ENCODE assay signal across 8 cellular contexts in genomic region chr4:158769175-158769831, GRCh38. TPM values are rescaled to one million over a fixed set of nuclear protein-coding genes. Genes with fewer than 3 reads are reported as not detected.
DNase-seq lines count a peak whose midpoint lies in the region; ATAC-seq, FAIRE-seq and TF ChIP-seq lines count a peak whose summit lies in the region.

No MANE protein-coding gene starts in this region.

- H3K9me1 ChIP-seq in K562 (ENCODE audit: control insufficient read depth, insufficient read depth, low read length): no peaks in the 10 kb centered on the region

- no peak for FAIRE-seq in K562 (lab: Jason Lieb, UNC)
- no peak for FAIRE-seq in small intestine (lab: Jason Lieb, UNC)

- peak overlapping the region; percentile 73 for H3K27ac ChIP-seq in K562 (ENCODE audit: extremely low read depth, low read depth, low read length)
- H3K27ac ChIP-seq in small intestine (ENCODE audit: low read depth in 1 of 2, low read length in 1 of 2): peak overlapping the region; percentile 87 to 89

- H3K79me2 ChIP-seq in K562 (ENCODE audit: control insufficient read depth, insufficient read depth, low read length): peaks cover 38% of the 10 kb centered on the region

- CTCF ChIA-PET in AG04449 (lab: Yijun Ruan, JAX) (interaction anchor here (0.8 to 1.2 kb wide), 4 partner anchors 12 to 39 kb away, joined by 3 to 4 read pairs (median 3); no protein-coding TSS in a partner anchor), K562 (lab: Yijun Ruan, JAX; ENCODE audit: low intra/inter-chr PET ratio) (no interaction called here)

- H3K9ac ChIP-seq in K562 (ENCODE audit: insufficient read depth in 1 of 2, low read depth in 2 of 2, low read length in 2 of 2): peak overlapping the region; percentile 77 to 97

- no peak for TF ChIP-seq RAD21 in K562 (CRISPR knock-in tag; conservative IDR thresholded peaks at IDR 0.05 in 1 of 2, IDR thresholded peaks at IDR 0.05 in 1 of 2)

- POLR2A ChIA-PET in AG04449 (lab: Yijun Ruan, JAX) (interaction anchor here (0.8 to 1.8 kb wide), 3 partner anchors 11 to 42 kb away, joined by 3 to 10 read pairs (median 5); no protein-coding TSS in a partner anchor), K562 (lab: Yijun Ruan, JAX) (interaction anchor here (0.6 to 1.2 kb wide), 4 partner anchors 10 to 18 kb away, joined by 3 to 8 read pairs (median 4); no protein-coding TSS in a partner anchor)

- TF ChIP-seq EP300 in K562 (IDR thresholded peaks at IDR 0.05; ENCODE audit: low read length): no peak

- ATAC-seq in GM19324 (IDR thresholded peaks at IDR 0.05; ENCODE audit: low FRiP score, unreplicated experiment) (peak; percentile 36), HG03439 (IDR thresholded peaks at IDR 0.05; ENCODE audit: unreplicated experiment) (peak; percentile 38), K562 (peak; percentile 68)

- H3K36me3 ChIP-seq in K562 (ENCODE audit: control insufficient read depth, insufficient read depth, low read length): no peaks in the 10 kb centered on the region
- H3K36me3 ChIP-seq in small intestine (ENCODE audit: control insufficient read depth in 2 of 2, insufficient read depth in 2 of 2, low read length in 2 of 2): no peaks in the 10 kb centered on the region

- H3K27me3 ChIP-seq in K562 (ENCODE audit: control insufficient read depth in 2 of 2, insufficient read depth in 2 of 2, low read length in 2 of 2) (no peaks in the 10 kb centered on the region), small intestine (ENCODE audit: control insufficient read depth in 2 of 2, insufficient read depth in 2 of 2, low read length in 2 of 2) (no peaks in the 10 kb centered on the region)

- no peaks in the 10 kb centered on the region for H3K9me3 ChIP-seq in K562 (replicated peaks; ENCODE audit: control insufficient read depth, insufficient read depth, low read depth, low read length)
- no peaks in the 10 kb centered on the region for H3K9me3 ChIP-seq in iPS-18c (ENCODE audit: control insufficient read depth, insufficient read depth, low read length)
- no peaks in the 10 kb centered on the region for H3K9me3 ChIP-seq in small intestine (ENCODE audit: control insufficient read depth, low read depth)

- H3K4me3 ChIP-seq in AG04449 (ENCODE audit: low read depth, low read length): peak overlapping the region; percentile 80
- peak overlapping the region; percentile 58 for H3K4me3 ChIP-seq in K562
- peak overlapping the region; percentile 80 for H3K4me3 ChIP-seq in iPS-18c (ENCODE audit: insufficient read depth, low read depth, low read length)
- peak overlapping the region; percentile 84 to 97 for H3K4me3 ChIP-seq in small intestine (ENCODE audit: low read depth in 1 of 2, low read length in 2 of 2)

- no peak for TF ChIP-seq POLR2A in K562 (conservative IDR thresholded peaks at IDR 0.05)

- no peak for TF ChIP-seq CTCF in AG04449 (IDR thresholded peaks at IDR 0.05; ENCODE audit: insufficient read depth, low read length, missing control alignments)
- TF ChIP-seq CTCF in K562 (IDR thresholded peaks at IDR 0.05 in 2 of 3, conservative IDR thresholded peaks at IDR 0.05 in 1 of 3; ENCODE audit: insufficient read depth in 2 of 3, low read depth in 1 of 3, low read length in 3 of 3): no peak

- H4K20me1 ChIP-seq in K562 (replicated peaks; ENCODE audit: control insufficient read depth, insufficient read depth, low read length): no peaks in the 10 kb centered on the region

- in situ Hi-C loops in K562 (cut with MboI): no loop called here

- BruUV-seq in K562 (replicated peaks; lab: Mats Ljungman, UMichigan): no TSS peak

- H3K4me2 ChIP-seq in K562 (ENCODE audit: insufficient read depth, low read length): peak overlapping the region; percentile 89

- intact Hi-C loops in K562 (cut with micrococcal nuclease): loop anchor here (2.0 to 5.0 kb wide), 2 partner anchors 41 to 97 kb away; partner anchors contain the start of genes C4orf46 and ETFDH

- DNase-seq in AG04449 (ENCODE audit: low read depth, low spot score) (no peak), T-helper 22 cell (ENCODE audit: low read depth) (peak; percentile 20), K562 (ENCODE audit: extremely low read depth in 1 of 4, low spot score in 3 of 4) (peak in 3 of 4 experiments; percentile 45 to 61 (median 49)), small intestine (peak; percentile 34), NCI-H1436 (lab: John Stamatoyannopoulos, UW) (no peak)

- H2AFZ ChIP-seq in K562 (ENCODE audit: low read depth, low read length): peak overlapping the region; percentile 92

- H3K4me1 ChIP-seq in K562 (replicated peaks in 1 of 2; ENCODE audit: control insufficient read depth in 2 of 2, insufficient read depth in 2 of 2, low read length in 2 of 2) (peaks cover 9 to 13% of the 10 kb centered on the region in 2 experiments), small intestine (ENCODE audit: control insufficient read depth in 2 of 2, insufficient read depth in 1 of 2, low read depth in 1 of 2, low read length in 1 of 2) (peaks cover 0 to 11% of the 10 kb centered on the region in 2 donors)

- under 1% methylated on average over 40 of the region's 47 CpGs for WGBS in K562 (ENCODE audit: insufficient coverage, low coverage, missing lambda C conversion rate)
- WGBS in small intestine, 3 donors: 0 to 1% (median 1%) methylated on average over 34 to 47 of the region's 47 CpGs

TF ChIP-seq in K562, 482 proteins besides CTCF, POLR2A, EP300 and RAD21 (continues in another document):
- TF ChIP-seq TAF9B (IDR thresholded peaks at IDR 0.05; ENCODE audit: partially characterized antibody) (no peak), EWSR1 (IDR thresholded peaks at IDR 0.05; ENCODE audit: borderline replicate concordance, low read depth, partially characterized antibody) (no peak), TBP (optimal IDR thresholded peaks at IDR 0.05; ENCODE audit: low read depth, low read length) (no peak), ZNF518B (CRISPR knock-in tag; IDR thresholded peaks at IDR 0.05) (no peak)

RNA-seq across cellular contexts. Expression of gene FNIP2, which starts 0.5 kb away (rescaled TPM):
- 19.6 and 35.6 TPM in 2 replicates for total RNA-seq in K562 (2011; cell fraction: chromatin; rRNA removed; ENCODE audit: low replicate concordance)
- total RNA-seq in K562 (2011; cell fraction: nucleolus; rRNA removed): 6.0 and 7.4 TPM in 2 replicates
- 18.3 and 23.7 TPM in 2 replicates for total RNA-seq in K562 (2011; cell fraction: nucleoplasm; rRNA removed)
- total RNA-seq in K562 (2014; rRNA removed) (6.3 and 7.3 TPM in 2 replicates), K562 (2014; rRNA removed; fragmentation: Illumina TruSeq; extraction: Trizol) (11.7 and 12.4 TPM in 2 replicates), K562 (2015; rRNA removed; fragmentation: Illumina TruSeq; extraction: Trizol) (14.5 and 15.5 TPM in 2 replicates), K562 (2021) (9.7 and 11.6 TPM in 2 replicates)
- polyA plus RNA-seq in K562 (2011; rRNA removed) (5.5 and 8.3 TPM in 2 replicates), K562 (2014; fragmentation: Illumina TruSeq; extraction: Trizol) (7.9 and 8.7 TPM in 2 replicates), K562 (2014; fragmentation: Nextera tagmentation; extraction: Ambion mirVana) (1 to 10 TPM; 1.7 to 2.8 TPM), K562 (2014; rRNA removed) (4.9 and 6.3 TPM in 2 replicates), small intestine (1 to 10 TPM; 3.5 to 9.6 (median 3.8) TPM)
- polyA plus RNA-seq in K562 (2011; cell fraction: cytosol; rRNA removed): 2.4 and 3.9 TPM in 2 replicates
- polyA plus RNA-seq in K562 (2011; cell fraction: nucleus; rRNA removed): 4.0 and 5.3 TPM in 2 replicates
- polyA plus RNA-seq in K562 (2012): 6.9 and 9.7 TPM in 2 replicates
- polyA minus RNA-seq in K562 (2011; rRNA and poly(A)+ RNA removed): 19.4 and 22.2 TPM in 2 replicates
- polyA minus RNA-seq in K562 (2011; cell fraction: cytosol; rRNA and poly(A)+ RNA removed): 6.7 and 9.5 TPM in 2 replicates
- 7.5 and 9.8 TPM in 2 replicates for polyA minus RNA-seq in K562 (2011; cell fraction: nucleus; rRNA and poly(A)+ RNA removed)

RNA-seq across cellular contexts. Expression of gene PPID, which starts 46.1 kb away (rescaled TPM):
- 13.7 and 37.1 TPM in 2 replicates for total RNA-seq in K562 (2011; cell fraction: chromatin; rRNA removed; ENCODE audit: low replicate concordance)
- 9.2 and 10.5 TPM in 2 replicates for total RNA-seq in K562 (2011; cell fraction: nucleolus; rRNA removed)
- total RNA-seq in K562 (2011; cell fraction: nucleoplasm; rRNA removed): 24.2 and 45.6 TPM in 2 replicates
- total RNA-seq in K562 (2014; rRNA removed): 70.3 and 73.7 TPM in 2 replicates
- total RNA-seq in K562 (2014; rRNA removed; fragmentation: Illumina TruSeq; extraction: Trizol): 112 and 113 TPM in 2 replicates
- total RNA-seq in K562 (2015; rRNA removed; fragmentation: Illumina TruSeq; extraction: Trizol): 110 and 125 TPM in 2 replicates
- 49.3 and 51.7 TPM in 2 replicates for total RNA-seq in K562 (2021)
- 29.0 and 46.5 TPM in 2 replicates for polyA plus RNA-seq in K562 (2011; rRNA removed)
- polyA plus RNA-seq in K562 (2011; cell fraction: cytosol; rRNA removed): 28.5 and 32.8 TPM in 2 replicates
- 16.4 and 17.8 TPM in 2 replicates for polyA plus RNA-seq in K562 (2011; cell fraction: nucleus; rRNA removed)
- 44.4 and 60.2 TPM in 2 replicates for polyA plus RNA-seq in K562 (2012)
- 122 and 160 TPM in 2 replicates for polyA plus RNA-seq in K562 (2014; fragmentation: Illumina TruSeq; extraction: Trizol)
- 100 to 1,000 TPM in 1 of 2 experiments, 10 to 100 TPM in 1; 57.5 to 135 TPM for polyA plus RNA-seq in K562 (2014; fragmentation: Nextera tagmentation; extraction: Ambion mirVana)
- 90.9 and 98.6 TPM in 2 replicates for polyA plus RNA-seq in K562 (2014; rRNA removed)
- polyA minus RNA-seq in K562 (2011; rRNA and poly(A)+ RNA removed): 23.9 and 24.5 TPM in 2 replicates
- polyA minus RNA-seq in K562 (2011; cell fraction: cytosol; rRNA and poly(A)+ RNA removed): 16.5 and 16.6 TPM in 2 replicates
- polyA minus RNA-seq in K562 (2011; cell fraction: nucleus; rRNA and poly(A)+ RNA removed): 9.8 and 16.8 TPM in 2 replicates
- polyA plus RNA-seq in small intestine: 10 to 100 TPM; 28.4 to 46.5 (median 33.4) TPM

Comparison
In these comparisons a context has a peak if more than half of its experiments do, and no peak if none do; other contexts are left out.
1. DNase-seq: peak in T-helper 22 cell (single experiment), K562 (3 of 4) and small intestine (single experiment); none in AG04449 (single experiment) and NCI-H1436 (single experiment).
2. Peak in every context shown above with its lines, with median percentiles within 50 percentile points of each other: H3K4me3 ChIP-seq and ATAC-seq.